Comparison of ENCODE assay signal across 1 cellular context in the genomic region with DNA sequence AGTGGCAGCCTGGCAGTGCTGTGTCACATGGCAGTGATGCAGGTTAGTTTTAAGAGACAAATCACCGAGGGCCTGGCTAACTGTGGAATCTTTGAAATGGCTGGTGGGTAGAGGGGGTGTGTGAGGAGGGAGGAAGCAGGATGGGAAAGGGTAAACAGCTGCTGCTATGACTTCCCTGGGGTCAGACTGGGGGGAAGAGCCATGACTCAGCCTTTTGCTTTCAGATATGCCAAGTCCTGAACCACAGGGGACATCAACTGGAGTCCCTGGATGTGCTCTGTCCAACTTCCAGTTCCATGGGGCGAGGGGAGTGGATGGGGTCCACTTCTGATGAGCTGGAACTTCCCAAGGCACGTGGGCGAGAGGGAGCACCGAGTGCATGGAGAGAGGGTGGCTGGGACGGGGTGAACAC.
TF ChIP-seq lines count a peak whose summit lies in the region.

No MANE protein-coding gene starts in this region.

TF ChIP-seq in HEK293, 187 proteins besides CTCF, POLR2A, EP300 and RAD21 (continued from another document):
- TF ChIP-seq, protein P1, sequence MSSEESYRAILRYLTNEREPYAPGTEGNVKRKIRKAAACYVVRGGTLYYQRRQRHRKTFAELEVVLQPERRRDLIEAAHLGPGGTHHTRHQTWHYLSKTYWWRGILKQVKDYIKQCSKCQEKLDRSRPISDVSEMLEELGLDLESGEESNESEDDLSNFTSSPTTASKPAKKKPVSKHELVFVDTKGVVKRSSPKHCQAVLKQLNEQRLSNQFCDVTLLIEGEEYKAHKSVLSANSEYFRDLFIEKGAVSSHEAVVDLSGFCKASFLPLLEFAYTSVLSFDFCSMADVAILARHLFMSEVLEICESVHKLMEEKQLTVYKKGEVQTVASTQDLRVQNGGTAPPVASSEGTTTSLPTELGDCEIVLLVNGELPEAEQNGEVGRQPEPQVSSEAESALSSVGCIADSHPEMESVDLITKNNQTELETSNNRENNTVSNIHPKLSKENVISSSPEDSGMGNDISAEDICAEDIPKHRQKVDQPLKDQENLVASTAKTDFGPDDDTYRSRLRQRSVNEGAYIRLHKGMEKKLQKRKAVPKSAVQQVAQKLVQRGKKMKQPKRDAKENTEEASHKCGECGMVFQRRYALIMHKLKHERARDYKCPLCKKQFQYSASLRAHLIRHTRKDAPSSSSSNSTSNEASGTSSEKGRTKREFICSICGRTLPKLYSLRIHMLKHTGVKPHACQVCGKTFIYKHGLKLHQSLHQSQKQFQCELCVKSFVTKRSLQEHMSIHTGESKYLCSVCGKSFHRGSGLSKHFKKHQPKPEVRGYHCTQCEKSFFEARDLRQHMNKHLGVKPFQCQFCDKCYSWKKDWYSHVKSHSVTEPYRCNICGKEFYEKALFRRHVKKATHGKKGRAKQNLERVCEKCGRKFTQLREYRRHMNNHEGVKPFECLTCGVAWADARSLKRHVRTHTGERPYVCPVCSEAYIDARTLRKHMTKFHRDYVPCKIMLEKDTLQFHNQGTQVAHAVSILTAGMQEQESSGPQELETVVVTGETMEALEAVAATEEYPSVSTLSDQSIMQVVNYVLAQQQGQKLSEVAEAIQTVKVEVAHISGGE (tag by site-specific recombination; conservative IDR thresholded peaks at IDR 0.05; ENCODE audit: low read depth): no peak
- TF ChIP-seq, protein P2, sequence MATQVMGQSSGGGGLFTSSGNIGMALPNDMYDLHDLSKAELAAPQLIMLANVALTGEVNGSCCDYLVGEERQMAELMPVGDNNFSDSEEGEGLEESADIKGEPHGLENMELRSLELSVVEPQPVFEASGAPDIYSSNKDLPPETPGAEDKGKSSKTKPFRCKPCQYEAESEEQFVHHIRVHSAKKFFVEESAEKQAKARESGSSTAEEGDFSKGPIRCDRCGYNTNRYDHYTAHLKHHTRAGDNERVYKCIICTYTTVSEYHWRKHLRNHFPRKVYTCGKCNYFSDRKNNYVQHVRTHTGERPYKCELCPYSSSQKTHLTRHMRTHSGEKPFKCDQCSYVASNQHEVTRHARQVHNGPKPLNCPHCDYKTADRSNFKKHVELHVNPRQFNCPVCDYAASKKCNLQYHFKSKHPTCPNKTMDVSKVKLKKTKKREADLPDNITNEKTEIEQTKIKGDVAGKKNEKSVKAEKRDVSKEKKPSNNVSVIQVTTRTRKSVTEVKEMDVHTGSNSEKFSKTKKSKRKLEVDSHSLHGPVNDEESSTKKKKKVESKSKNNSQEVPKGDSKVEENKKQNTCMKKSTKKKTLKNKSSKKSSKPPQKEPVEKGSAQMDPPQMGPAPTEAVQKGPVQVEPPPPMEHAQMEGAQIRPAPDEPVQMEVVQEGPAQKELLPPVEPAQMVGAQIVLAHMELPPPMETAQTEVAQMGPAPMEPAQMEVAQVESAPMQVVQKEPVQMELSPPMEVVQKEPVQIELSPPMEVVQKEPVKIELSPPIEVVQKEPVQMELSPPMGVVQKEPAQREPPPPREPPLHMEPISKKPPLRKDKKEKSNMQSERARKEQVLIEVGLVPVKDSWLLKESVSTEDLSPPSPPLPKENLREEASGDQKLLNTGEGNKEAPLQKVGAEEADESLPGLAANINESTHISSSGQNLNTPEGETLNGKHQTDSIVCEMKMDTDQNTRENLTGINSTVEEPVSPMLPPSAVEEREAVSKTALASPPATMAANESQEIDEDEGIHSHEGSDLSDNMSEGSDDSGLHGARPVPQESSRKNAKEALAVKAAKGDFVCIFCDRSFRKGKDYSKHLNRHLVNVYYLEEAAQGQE (tag by site-specific recombination; IDR thresholded peaks at IDR 0.05): peak; percentile 65
- TF ChIP-seq ZIC2 (tag by site-specific recombination; IDR thresholded peaks at IDR 0.05) (peak; percentile 32; the same call in 1 of the 2 replicates), ZFHX2 (tag by site-specific recombination; conservative IDR thresholded peaks at IDR 0.05) (no peak), ZNF561 (tag by site-specific recombination; IDR thresholded peaks at IDR 0.05; ENCODE audit: borderline replicate concordance) (no peak), ZNF10 (tag by site-specific recombination; IDR thresholded peaks at IDR 0.05) (no peak)
- TF ChIP-seq, protein P3, sequence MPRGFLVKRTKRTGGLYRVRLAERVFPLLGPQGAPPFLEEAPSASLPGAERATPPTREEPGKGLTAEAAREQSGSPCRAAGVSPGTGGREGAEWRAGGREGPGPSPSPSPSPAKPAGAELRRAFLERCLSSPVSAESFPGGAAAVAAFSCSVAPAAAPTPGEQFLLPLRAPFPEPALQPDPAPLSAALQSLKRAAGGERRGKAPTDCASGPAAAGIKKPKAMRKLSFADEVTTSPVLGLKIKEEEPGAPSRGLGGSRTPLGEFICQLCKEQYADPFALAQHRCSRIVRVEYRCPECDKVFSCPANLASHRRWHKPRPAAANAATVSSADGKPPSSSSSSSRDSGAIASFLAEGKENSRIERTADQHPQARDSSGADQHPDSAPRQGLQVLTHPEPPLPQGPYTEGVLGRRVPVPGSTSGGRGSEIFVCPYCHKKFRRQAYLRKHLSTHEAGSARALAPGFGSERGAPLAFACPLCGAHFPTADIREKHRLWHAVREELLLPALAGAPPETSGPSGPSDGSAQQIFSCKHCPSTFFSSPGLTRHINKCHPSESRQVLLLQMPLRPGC (tag by site-specific recombination; IDR thresholded peaks at IDR 0.05): no peak
- TF ChIP-seq, protein P4, sequence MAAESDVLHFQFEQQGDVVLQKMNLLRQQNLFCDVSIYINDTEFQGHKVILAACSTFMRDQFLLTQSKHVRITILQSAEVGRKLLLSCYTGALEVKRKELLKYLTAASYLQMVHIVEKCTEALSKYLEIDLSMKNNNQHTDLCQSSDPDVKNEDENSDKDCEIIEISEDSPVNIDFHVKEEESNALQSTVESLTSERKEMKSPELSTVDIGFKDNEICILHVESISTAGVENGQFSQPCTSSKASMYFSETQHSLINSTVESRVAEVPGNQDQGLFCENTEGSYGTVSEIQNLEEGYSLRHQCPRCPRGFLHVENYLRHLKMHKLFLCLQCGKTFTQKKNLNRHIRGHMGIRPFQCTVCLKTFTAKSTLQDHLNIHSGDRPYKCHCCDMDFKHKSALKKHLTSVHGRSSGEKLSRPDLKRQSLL (tag by site-specific recombination; IDR thresholded peaks at IDR 0.05): no peak
- TF ChIP-seq, protein P5, sequence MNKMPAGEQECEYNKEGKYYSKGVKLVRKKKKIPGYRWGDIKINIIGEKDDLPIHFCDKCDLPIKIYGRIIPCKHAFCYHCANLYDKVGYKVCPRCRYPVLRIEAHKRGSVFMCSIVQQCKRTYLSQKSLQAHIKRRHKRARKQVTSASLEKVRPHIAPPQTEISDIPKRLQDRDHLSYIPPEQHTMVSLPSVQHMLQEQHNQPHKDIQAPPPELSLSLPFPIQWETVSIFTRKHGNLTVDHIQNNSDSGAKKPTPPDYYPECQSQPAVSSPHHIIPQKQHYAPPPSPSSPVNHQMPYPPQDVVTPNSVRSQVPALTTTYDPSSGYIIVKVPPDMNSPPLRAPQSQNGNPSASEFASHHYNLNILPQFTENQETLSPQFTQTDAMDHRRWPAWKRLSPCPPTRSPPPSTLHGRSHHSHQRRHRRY (tag by site-specific recombination; IDR thresholded peaks at IDR 0.05): no peak
- TF ChIP-seq, protein P6, sequence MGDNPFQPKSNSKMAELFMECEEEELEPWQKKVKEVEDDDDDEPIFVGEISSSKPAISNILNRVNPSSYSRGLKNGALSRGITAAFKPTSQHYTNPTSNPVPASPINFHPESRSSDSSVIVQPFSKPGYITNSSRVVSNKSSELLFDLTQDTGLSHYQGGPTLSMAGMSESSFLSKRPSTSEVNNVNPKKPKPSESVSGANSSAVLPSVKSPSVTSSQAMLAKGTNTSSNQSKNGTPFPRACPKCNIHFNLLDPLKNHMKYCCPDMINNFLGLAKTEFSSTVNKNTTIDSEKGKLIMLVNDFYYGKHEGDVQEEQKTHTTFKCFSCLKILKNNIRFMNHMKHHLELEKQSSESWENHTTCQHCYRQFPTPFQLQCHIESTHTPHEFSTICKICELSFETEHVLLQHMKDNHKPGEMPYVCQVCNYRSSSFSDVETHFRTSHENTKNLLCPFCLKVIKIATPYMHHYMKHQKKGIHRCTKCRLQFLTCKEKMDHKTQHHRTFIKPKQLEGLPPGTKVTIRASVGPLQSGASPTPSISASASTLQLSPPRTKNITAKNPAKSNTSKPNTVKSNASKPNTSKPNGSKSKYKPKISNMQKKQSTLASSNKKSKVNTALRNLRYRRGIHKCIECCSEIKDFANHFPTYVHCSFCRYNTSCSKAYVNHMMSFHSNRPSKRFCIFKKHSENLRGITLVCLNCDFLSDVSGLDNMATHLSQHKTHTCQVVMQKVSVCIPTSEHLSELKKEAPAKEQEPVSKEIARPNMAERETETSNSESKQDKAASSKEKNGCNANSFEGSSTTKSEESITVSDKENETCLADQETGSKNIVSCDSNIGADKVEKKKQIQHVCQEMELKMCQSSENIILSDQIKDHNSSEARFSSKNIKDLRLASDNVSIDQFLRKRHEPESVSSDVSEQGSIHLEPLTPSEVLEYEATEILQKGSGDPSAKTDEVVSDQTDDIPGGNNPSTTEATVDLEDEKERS (tag by site-specific recombination; IDR thresholded peaks at IDR 0.05): no peak
